Comparison of ENCODE assay signal across 30 cellular contexts in genomic region chr15:37148714-37149113, GRCh38. TPM values are rescaled to one million over a fixed set of nuclear protein-coding genes. Genes with fewer than 3 reads are reported as not detected.
"Had no signal": no experiment of that assay in that cellular context is flagged by ENCODE, and none has a peak within 500 bp of the region (broad histone marks: within the 10 kb centered on the region; RNA-seq: fewer than 3 reads in every experiment).

No MANE protein-coding gene starts in this region.

- H3K9me2 ChIP-seq: SK-N-SH had no signal

- H3K36me3 ChIP-seq: adrenal gland, MG63, SJSA1 had no signal

- H3K4me3 ChIP-seq: adrenal gland, body of pancreas, MG63, SJSA1 had no signal

- H3K9me3 ChIP-seq: adrenal gland, body of pancreas, MG63, SJSA1, SK-N-SH had no signal

- H3K27ac ChIP-seq: adrenal gland, body of pancreas, SJSA1 had no signal

- DNase-seq: activated CD4-positive, alpha-beta T cell treated with anti-CD3 and anti-CD28 coated beads for 36 hours; activated CD4-positive, alpha-beta T cell treated with anti-CD3 and anti-CD28 coated beads, Interleukin-2, amount 10 ng/mL, durations not matched to agents 7 days and 5 days; activated CD4-positive, alpha-beta T cell treated with anti-CD3 and anti-CD28 coated beads, Interleukin-2, amount 50 U/mL, for 48 hours; activated CD8-positive, alpha-beta T cell treated with anti-CD3 and anti-CD28 coated beads, Interleukin-2, amount 10 ng/mL, durations not matched to agents 7 days and 5 days; activated gamma-delta T cell treated with Interleukin-2 at 50 U/mL for 16 hours; activated naive CD4-positive, alpha-beta T cell treated with anti-CD3 and anti-CD28 coated beads for 36 hours; activated T-cell treated with anti-CD3 and anti-CD28 coated beads, Interleukin-2, amount 50 U/mL, for 24 hours; adrenal gland; body of pancreas; caudate nucleus; Kasumi-1; KG1; MG63; NCI-H1048; NCI-H1105 treated with DMSO at 0.1 percent for 48 hours; NCI-H1436 treated with DMSO at 0.1 percent for 48 hours; NCI-H1694 treated with DMSO at 0.1 percent for 48 hours; NCI-H2029; NCI-H510A; NCI-H526; NCI-H748 treated with DMSO at 0.1 percent for 48 hours; OCI-M1; RPMI8226; SHP77 treated with DMSO at 0.1 percent for 48 hours; SK-N-SH had no signal

- H3K27me3 ChIP-seq: adrenal gland, body of pancreas, MG63, SJSA1 had no signal

- H3K4me2 ChIP-seq: SK-N-SH had no signal

- H3K9ac ChIP-seq: SK-N-SH had no signal

- FAIRE-seq: astrocyte, bronchial epithelial cell, TTC549 had no signal

- H3K4me1 ChIP-seq: adrenal gland, body of pancreas, SJSA1 had no signal

RNA-seq across cellular contexts. Expression of gene MEIS2, which starts 48.4 kb away (rescaled TPM):
- total RNA-seq: activated CD4-positive, alpha-beta T cell treated with anti-CD3 and anti-CD28 coated beads for 36 hours; activated CD4-positive, alpha-beta T cell treated with anti-CD3 and anti-CD28 coated beads, Interleukin-2, amount 10 ng/mL, durations not matched to agents 7 days and 5 days; activated CD8-positive, alpha-beta T cell treated with anti-CD3 and anti-CD28 coated beads, Interleukin-2, amount 10 ng/mL, durations not matched to agents 7 days and 5 days; activated naive CD4-positive, alpha-beta T cell treated with anti-CD3 and anti-CD28 coated beads for 36 hours; activated T-helper 1 cell treated with anti-CD3 and anti-CD28 coated beads, Interleukin-12 subunit alpha, Interleukin-12 subunit beta, Interleukin-2, Interleukin-4 antibody, amounts not matched to agents 30 ng/mL and 10 ng/mL and 1 ng/mL, durations not matched to agents 14 hours and 24 hours and 36 hours had no signal
